1 cellular context compared by ENCODE assay signal in genomic region chr10:34811126-34811967, GRCh38.
TF ChIP-seq lines count a peak whose summit lies in the region.

No MANE protein-coding gene starts in this region.

TF ChIP-seq in H1, 55 proteins besides CTCF, POLR2A, EP300 and RAD21:
- TF ChIP-seq FOSL1 (IDR thresholded peaks at IDR 0.05; ENCODE audit: insufficient read depth, low read depth, low read length) (no peak), TEAD4 (IDR thresholded peaks at IDR 0.05; ENCODE audit: low read depth, low read length) (0 out of 2 replicates have a peak, but pooled peaks have one; percentile 52), POLR2AphosphoS5 (IDR thresholded peaks at IDR 0.05; ENCODE audit: low read depth, low read length) (peak; percentile 18; the same call in 1 of the 2 replicates)
